Comparison of ENCODE assay signal across 6 cellular contexts in genomic region chr10:70078937-70079336, GRCh38. TPM values are rescaled to one million over a fixed set of nuclear protein-coding genes. Genes with fewer than 3 reads are reported as not detected.
"Had no signal": no experiment of that assay in that cellular context is flagged by ENCODE, and none has a peak within 500 bp of the region (broad histone marks: within the 10 kb centered on the region; RNA-seq: fewer than 3 reads in every experiment).

No MANE protein-coding gene starts in this region.

- H3K4me3 ChIP-seq: GM23248, K562 had no signal

- ATAC-seq: K562 had no signal

- H3K9me3 Mint-ChIP-seq: H9 had no signal

- H3K27ac ChIP-seq: GM23248 had no signal

- H3K4me3 Mint-ChIP-seq: H9 had no signal

- H2AFZ ChIP-seq: GM23248 had no signal

- DNase-seq: GM23248, H9, HCEC 1CT, IMR-90 had no signal

- H3K27ac Mint-ChIP-seq: H9 had no signal

RNA-seq across cellular contexts. Expression of gene MACROH2A2, which starts 26.3 kb away (rescaled TPM):
- total RNA-seq: HT-29, K562 had no signal
